ENCODE assay signal across 16 cellular contexts in the genomic region with DNA sequence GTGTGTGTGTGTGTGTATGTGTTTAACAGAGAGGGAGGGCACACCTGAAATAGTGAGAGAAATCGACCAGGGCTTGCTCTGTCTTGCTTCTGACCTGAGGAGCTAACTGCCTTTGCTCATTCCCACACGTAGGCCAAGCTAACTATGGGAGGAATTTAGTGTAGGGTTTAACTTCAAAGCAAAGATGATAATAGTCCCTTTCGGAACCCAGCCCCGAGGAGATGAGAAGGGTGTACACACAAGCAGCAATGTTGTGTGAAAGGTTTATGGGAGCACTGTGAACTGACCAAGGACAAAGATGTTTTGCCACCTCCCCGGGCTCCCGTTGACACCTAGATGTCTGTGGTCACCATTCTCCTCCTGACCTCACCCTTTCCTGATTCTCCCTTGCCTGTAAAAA. TPM values are rescaled to one million over a fixed set of nuclear protein-coding genes. Genes with fewer than 3 reads are reported as not detected.
"Had no signal": no experiment of that assay in that cellular context is flagged by ENCODE, and none has a peak within 500 bp of the region (broad histone marks: within the 10 kb centered on the region; RNA-seq: fewer than 3 reads in every experiment).

No MANE protein-coding gene starts in this region.

RNA-seq across cellular contexts. Expression of gene XAGE3, which starts 8.5 kb away (rescaled TPM):
- total RNA-seq: activated CD4-positive, alpha-beta memory T cell treated with anti-CD3 and anti-CD28 coated beads, Interleukin-2, amount 10 ng/mL, durations not matched to agents 7 days and 5 days; activated CD4-positive, alpha-beta T cell treated with anti-CD3 and anti-CD28 coated beads for 36 hours; activated CD4-positive, alpha-beta T cell treated with anti-CD3 and anti-CD28 coated beads, Interleukin-2, amount 10 ng/mL, durations not matched to agents 7 days and 5 days; activated CD8-positive, alpha-beta memory T cell treated with anti-CD3 and anti-CD28 coated beads, Interleukin-2, amount 10 ng/mL, durations not matched to agents 7 days and 5 days; activated CD8-positive, alpha-beta T cell treated with anti-CD3 and anti-CD28 coated beads, Interleukin-2, amount 10 ng/mL, durations not matched to agents 7 days and 5 days; activated naive CD8-positive, alpha-beta T cell treated with anti-CD3 and anti-CD28 coated beads, Interleukin-2, amount 10 ng/mL, durations not matched to agents 7 days and 5 days; activated T-helper 2 cell treated with anti-CD3 and anti-CD28 coated beads, Interferon-gamma antibody, Interleukin-2, Interleukin-4, amounts not matched to agents 10 μg/mL and 5 μg/mL and 100 μg/mL, durations not matched to agents 14 hours and 24 hours and 36 hours; ascending aorta; body of pancreas; breast epithelium; cardiac septum; cerebellum; T-helper 1 cell treated with Interleukin-12 subunit alpha and Interleukin-12 subunit beta and Interleukin-4 antibody, amounts not matched to agents 30 ng/mL and 1 ng/mL, for 36 hours; T-helper 17 cell; T-helper 2 cell treated with Interferon-gamma antibody and Interleukin-4, amounts not matched to agents 100 ng/mL and 5 ng/mL, for 36 hours; WTC11 had no signal
